ENCODE assay signal across 9 cellular contexts in the genomic region with DNA sequence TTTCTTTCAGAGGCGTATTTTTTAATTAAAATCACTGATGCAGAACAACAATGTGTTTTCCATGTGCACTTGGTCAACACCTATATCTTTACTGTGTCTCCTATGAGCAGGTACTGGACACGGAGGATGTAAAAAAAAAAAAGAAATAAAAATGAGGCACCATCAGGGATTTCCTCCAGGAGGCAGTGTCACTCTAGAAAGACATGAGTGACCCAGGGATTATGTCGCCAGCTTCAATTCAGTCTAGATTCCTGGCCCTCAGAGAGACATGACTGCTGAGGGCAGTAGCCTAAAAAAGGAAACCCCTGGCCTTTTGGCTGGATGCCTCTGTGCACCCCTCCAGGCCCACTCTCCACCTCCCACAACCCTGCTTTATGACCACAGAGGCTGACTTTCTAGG. TPM values are rescaled to one million over a fixed set of nuclear protein-coding genes. Genes with fewer than 3 reads are reported as not detected.
A peak's percentile ranks its signal among the peaks of the same experiment; 100 is the strongest.
DNase-seq lines count a peak whose midpoint lies in the region; ATAC-seq and TF ChIP-seq lines count a peak whose summit lies in the region.
"Had no signal": no experiment of that assay in that cellular context is flagged by ENCODE, and none has a peak within 500 bp of the region (broad histone marks: within the 10 kb centered on the region; RNA-seq: fewer than 3 reads in every experiment).

No MANE protein-coding gene starts in this region.

- no TSS peak for BruUV-seq in Calu3 (replicated peaks; lab: Mats Ljungman, UMichigan)

- H3K27ac Mint-ChIP-seq in chondrocyte (ENCODE audit: unreplicated experiment) (no peak overlapping the region), Calu3 (ENCODE audit: unreplicated experiment) (no peak overlapping the region)
- H3K27ac Mint-ChIP-seq: activated naive CD4-positive, alpha-beta T cell treated with anti-CD3 and anti-CD28 coated beads for 36 hours had no signal

- H3K27ac ChIP-seq in left lung (peak overlapping the region in 1 of 2 donors; percentile 24), mesenchymal stem cell (ENCODE audit: low read length, poor library complexity, severe bottlenecking) (no peak overlapping the region)

- no peak overlapping the region for H2BK15ac ChIP-seq in mesenchymal stem cell (ENCODE audit: low read depth, poor library complexity, severe bottlenecking)

- no peak overlapping the region for H3K23ac ChIP-seq in mesenchymal stem cell (ENCODE audit: low read length in 2 of 2)

- H3K9me3 ChIP-seq in left lung (no peaks in the 10 kb centered on the region), mesenchymal stem cell (ENCODE audit: control insufficient read depth, low read length) (no peaks in the 10 kb centered on the region)

- H2BK120ac ChIP-seq in mesenchymal stem cell (ENCODE audit: low read depth, low read length), result no peak overlapping the region

- intact Hi-C loops in left lung (cut with DNase I), result loop anchor here in 1 of 2 donors (5.0 kb wide), 1 partner anchor 110 kb away; no protein-coding TSS in a partner anchor
- intact Hi-C loops in Calu3 (cut with micrococcal nuclease; ENCODE audit: unreplicated experiment), result no loop called here

- peaks cover 4% of the 10 kb centered on the region for H3K9me3 Mint-ChIP-seq in chondrocyte (ENCODE audit: low read depth)
- H3K9me3 Mint-ChIP-seq in Calu3 (ENCODE audit: low read depth, unreplicated experiment), result peaks cover 5% of the 10 kb centered on the region
- H3K9me3 Mint-ChIP-seq: activated naive CD4-positive, alpha-beta T cell treated with anti-CD3 and anti-CD28 coated beads for 36 hours had no signal

- peaks cover 0 to 15% of the 10 kb centered on the region in 2 donors for H3K4me1 ChIP-seq in left lung
- no peaks in the 10 kb centered on the region for H3K4me1 ChIP-seq in mesenchymal stem cell (ENCODE audit: control insufficient read depth, insufficient read depth, low read depth, low read length)

- H3K4me3 Mint-ChIP-seq in chondrocyte (ENCODE audit: unreplicated experiment) (no peak overlapping the region), Calu3 (ENCODE audit: low read depth, unreplicated experiment) (no peak overlapping the region)
- H3K4me3 Mint-ChIP-seq: activated naive CD4-positive, alpha-beta T cell treated with anti-CD3 and anti-CD28 coated beads for 36 hours had no signal

- ATAC-seq in left lung (peak; percentile 74), GM19023 (IDR thresholded peaks at IDR 0.05; ENCODE audit: unreplicated experiment) (no peak)

- H3K27me3 Mint-ChIP-seq in chondrocyte (ENCODE audit: low read depth) (peaks cover 13% of the 10 kb centered on the region), Calu3 (ENCODE audit: unreplicated experiment) (no peaks in the 10 kb centered on the region)

- H3K36me3 Mint-ChIP-seq in chondrocyte (ENCODE audit: low read depth) (no peaks in the 10 kb centered on the region), Calu3 (ENCODE audit: insufficient read depth, unreplicated experiment) (no peaks in the 10 kb centered on the region)

- CTCF ChIA-PET in Calu3 (lab: Charles Lee), result no interaction called here

- no peak overlapping the region for H3K18ac ChIP-seq in mesenchymal stem cell (ENCODE audit: low read depth in 1 of 2, low read length in 2 of 2)

- no peak overlapping the region for H4K91ac ChIP-seq in mesenchymal stem cell (ENCODE audit: low read length)

- H3K14ac ChIP-seq in mesenchymal stem cell (ENCODE audit: low read length in 2 of 2), result no peak overlapping the region

- no peaks in the 10 kb centered on the region for H3K79me1 ChIP-seq in mesenchymal stem cell (replicated peaks; ENCODE audit: low read length, poor library complexity, severe bottlenecking)

- H2AFZ ChIP-seq in mesenchymal stem cell (ENCODE audit: low read depth, low read length), result no peak overlapping the region

- H3K4me1 Mint-ChIP-seq in chondrocyte (ENCODE audit: low read depth) (no peaks in the 10 kb centered on the region), Calu3 (ENCODE audit: low read depth, unreplicated experiment) (peaks cover 15% of the 10 kb centered on the region)

- H4K8ac ChIP-seq in mesenchymal stem cell (ENCODE audit: low read length), result no peak overlapping the region

- H3K9ac ChIP-seq in mesenchymal stem cell (ENCODE audit: low read length), result no peak overlapping the region

- no peak overlapping the region for H2BK5ac ChIP-seq in mesenchymal stem cell (ENCODE audit: low read depth, low read length, poor library complexity, severe bottlenecking)

- H3K36me3 ChIP-seq in left lung, result no peaks in the 10 kb centered on the region
- H3K36me3 ChIP-seq in mesenchymal stem cell (ENCODE audit: control insufficient read depth in 1 of 2, insufficient read depth in 2 of 2, low read depth in 1 of 2, low read length in 2 of 2), result no peaks in the 10 kb centered on the region

- no peak overlapping the region for H3K4ac ChIP-seq in mesenchymal stem cell (ENCODE audit: low read depth in 1 of 2, low read length in 2 of 2)

- H2AK5ac ChIP-seq in mesenchymal stem cell (ENCODE audit: low read length, severe bottlenecking), result no peak overlapping the region

- H2BK12ac ChIP-seq in mesenchymal stem cell (ENCODE audit: low read length in 2 of 2), result no peak overlapping the region

- TF ChIP-seq CTCF in chondrocyte (IDR thresholded peaks at IDR 0.05), result peak; percentile 28
- TF ChIP-seq CTCF in left lung (IDR thresholded peaks at IDR 0.05), result peak; percentile 11 to 39
- TF ChIP-seq CTCF in Calu3 (IDR thresholded peaks at IDR 0.05; ENCODE audit: unreplicated experiment), result no peak

- no peak overlapping the region for H3K4me3 ChIP-seq in left lung
- no peak overlapping the region for H3K4me3 ChIP-seq in mesenchymal stem cell (ENCODE audit: insufficient read depth in 1 of 2, low read depth in 1 of 2, low read length in 2 of 2)

- no peaks in the 10 kb centered on the region for H3K27me3 ChIP-seq in left lung
- H3K27me3 ChIP-seq in mesenchymal stem cell (ENCODE audit: control insufficient read depth in 1 of 2, insufficient read depth in 1 of 2, low read length in 2 of 2), result peaks cover 0 to 18% of the 10 kb centered on the region in 2 experiments

- WGBS in mesenchymal stem cell, result 72% methylated on average over 3 of the region's 3 CpGs

- DNase-seq in AG08396 (ENCODE audit: low spot score) (peak; percentile 31), HT1080 (ENCODE audit: low read depth) (peak; percentile 42), chondrocyte (ENCODE audit: low spot score) (no peak), left lung (no peak), mesenchymal stem cell (no peak), Calu3 (no peak)
- no peak for DNase-seq in stimulated activated CD4-positive, alpha-beta T cell treated with anti-CD3 and anti-CD28 coated beads, Interleukin-4, amount 100 ng/mL, for 4 hours
- DNase-seq: activated naive CD4-positive, alpha-beta T cell treated with anti-CD3 and anti-CD28 coated beads for 36 hours had no signal

- no peak overlapping the region for H3K4me2 ChIP-seq in mesenchymal stem cell (ENCODE audit: low read length, poor library complexity, severe bottlenecking)

RNA-seq across cellular contexts. Expression of a gene that starts 18.3 kb away (rescaled TPM):
- not detected in 2 replicates for total RNA-seq in HT1080 (2014; rRNA removed; shearing (Covaris generic))
- polyA plus RNA-seq in HT1080 (2015; cell fraction: cytosol; rRNA removed), result 0.02 and 0.11 TPM in 2 replicates
- 0.22 and 0.29 TPM in 2 replicates for polyA plus RNA-seq in HT1080 (2015; cell fraction: nucleus; rRNA removed)
- not detected in 3 replicates for total RNA-seq in chondrocyte
- 10 to 100 TPM; 42.9 to 48.4 TPM for total RNA-seq in left lung
- polyA plus RNA-seq in mesenchymal stem cell (2013, experiment 1 of 2), result 0.14 TPM
- 0.12 TPM for polyA plus RNA-seq in mesenchymal stem cell (2013, experiment 2 of 2)
- total RNA-seq in Calu3 (2022), result 0.64 and 1.9 TPM in 2 replicates
- total RNA-seq: activated naive CD4-positive, alpha-beta T cell treated with anti-CD3 and anti-CD28 coated beads for 36 hours had no signal

Comparison
In these comparisons a context has a peak if more than half of its experiments do, and no peak if none do; other contexts are left out.
1. DNase-seq: peak in AG08396 (single experiment) and HT1080 (single experiment); none in chondrocyte (single experiment), left lung (0 of 2), mesenchymal stem cell (single experiment), stimulated activated CD4-positive, alpha-beta T cell treated with anti-CD3 and anti-CD28 coated beads, Interleukin-4, amount 100 ng/mL, for 4 hours (0 of 2) and Calu3 (single experiment).
2. RNA of a gene that starts 18.3 kb away (total RNA-seq): 42.9 to 48.4 TPM in left lung; 0.64 to 1.9 TPM in Calu3, not detected in chondrocyte and not detected in HT1080; every median in the first group is over 10 times any median in the second.